In genomic region chr12:47714823-47715386, GRCh38 we compare ENCODE assay signal across 11 cellular contexts. TPM values are rescaled to one million over a fixed set of nuclear protein-coding genes. Genes with fewer than 3 reads are reported as not detected.
DNase-seq lines count a peak whose midpoint lies in the region; ATAC-seq and TF ChIP-seq lines count a peak whose summit lies in the region.
"Had no signal": no experiment of that assay in that cellular context is flagged by ENCODE, and none has a peak within 500 bp of the region (broad histone marks: within the 10 kb centered on the region; RNA-seq: fewer than 3 reads in every experiment).

No MANE protein-coding gene starts in this region.

- intact Hi-C loops in heart left ventricle (cut with DNase I) (loop anchor here (1.0 to 10.0 kb wide), 11 partner anchors 42 to 250 kb away; partner anchors contain the start of genes TMEM106C (in 2 of the 10) and RAPGEF3 (in 1 of the 10)), Right ventricle myocardium inferior (cut with DNase I) (loop anchor here (1.0 to 10.0 kb wide), 3 partner anchors 52 to 250 kb away; partner anchors contain the start of gene TMEM106C), right lobe of liver (cut with DNase I) (loop anchor here in 1 of 2 donors (10.0 kb wide), 1 partner anchor 50 kb away; no protein-coding TSS in a partner anchor), thyroid gland (cut with DNase I) (loop anchor here (2.0 to 10.0 kb wide), 2 partner anchors 124 to 440 kb away; partner anchors contain the start of gene ASB8)

- TF ChIP-seq CTCF in heart left ventricle (IDR thresholded peaks at IDR 0.05) (no peak), right lobe of liver (IDR thresholded peaks at IDR 0.05) (no peak), thyroid gland (IDR thresholded peaks at IDR 0.05) (no peak), GM23338 (conservative IDR thresholded peaks at IDR 0.05; ENCODE audit: low read depth in 2 of 2) (no peak)

- peaks cover 18% of the 10 kb centered on the region for H3K27me3 Mint-ChIP-seq in GM23338 (ENCODE audit: insufficient read depth, low read depth, poor library complexity)
- H3K27me3 Mint-ChIP-seq: activated naive CD8-positive, alpha-beta T cell had no signal

- no peaks in the 10 kb centered on the region for H3K9me3 Mint-ChIP-seq in GM23338

- H3K27ac ChIP-seq in heart left ventricle (peak overlapping the region in 10 of 12 donors; percentile 3 to 95 (median 70)), right lobe of liver (peak overlapping the region in 2 of 3 donors; percentile 45 to 50), thyroid gland (peak overlapping the region in 2 of 3 donors; percentile 29 to 46), GM23338 (ENCODE audit: low read depth) (no peak overlapping the region)
- H3K27ac ChIP-seq: colonic mucosa had no signal

- peaks cover 26% of the 10 kb centered on the region for H3K4me1 Mint-ChIP-seq in GM23338

- H3K36me3 Mint-ChIP-seq in GM23338 (ENCODE audit: low read depth): no peaks in the 10 kb centered on the region

- H3K4me3 Mint-ChIP-seq in GM23338: no peak overlapping the region
- H3K4me3 Mint-ChIP-seq: activated naive CD8-positive, alpha-beta T cell had no signal

- H2AFZ ChIP-seq in GM23338: no peak overlapping the region

- H3F3A ChIP-seq in GM23338 (replicated peaks; ENCODE audit: low read depth): 0 out of 2 replicates have a peak, but pooled peaks cover 3% of the 10 kb centered on the region

- ATAC-seq in heart left ventricle (no peak), Right ventricle myocardium inferior (no peak), HG03439 (IDR thresholded peaks at IDR 0.05; ENCODE audit: unreplicated experiment) (peak; percentile 7), right lobe of liver (peak in 2 of 4 donors; percentile 2 to 7), GM23338 (no peak)

- 22 to 31% (median 27%) methylated on average over 5 of the region's 5 CpGs for WGBS in heart left ventricle, 4 donors
- 33% methylated on average over 5 of the region's 5 CpGs for WGBS in right lobe of liver (ENCODE audit: insufficient coverage, low coverage, low lambda C conversion rate, missing lambda C conversion rate)
- WGBS in thyroid gland, 2 donors: 40 to 45% methylated on average over 5 of the region's 5 CpGs

- no peak overlapping the region for H3K4me2 ChIP-seq in GM23338

- no peak overlapping the region for H3K4me3 ChIP-seq in heart left ventricle
- no peak overlapping the region for H3K4me3 ChIP-seq in right lobe of liver
- H3K4me3 ChIP-seq in thyroid gland (replicated peaks in 1 of 3): no peak overlapping the region
- H3K4me3 ChIP-seq in GM23338: no peak overlapping the region
- H3K4me3 ChIP-seq: colonic mucosa had no signal

- H3K9me3 ChIP-seq in heart left ventricle: no peaks in the 10 kb centered on the region
- no peaks in the 10 kb centered on the region for H3K9me3 ChIP-seq in right lobe of liver
- H3K9me3 ChIP-seq in thyroid gland: no peaks in the 10 kb centered on the region
- H3K9me3 ChIP-seq: colonic mucosa had no signal

- H3K27me3 ChIP-seq in heart left ventricle (no peaks in the 10 kb centered on the region), right lobe of liver (no peaks in the 10 kb centered on the region), thyroid gland (no peaks in the 10 kb centered on the region), GM23338 (ENCODE audit: insufficient read depth) (no peaks in the 10 kb centered on the region; the same call in 1 of the 2 replicates)
- H3K27me3 ChIP-seq: colonic mucosa had no signal

- peaks cover 7 to 58% (median 44%) of the 10 kb centered on the region in 12 donors for H3K4me1 ChIP-seq in heart left ventricle
- peaks cover 0 to 23% (median 0%) of the 10 kb centered on the region in 4 donors for H3K4me1 ChIP-seq in right lobe of liver
- H3K4me1 ChIP-seq in thyroid gland: peaks cover 17 to 44% of the 10 kb centered on the region in 2 donors
- peaks cover 10% of the 10 kb centered on the region for H3K4me1 ChIP-seq in GM23338 (ENCODE audit: insufficient read depth)

- no peak overlapping the region for H3K27ac Mint-ChIP-seq in GM23338

- H4K20me1 ChIP-seq in GM23338 (replicated peaks; ENCODE audit: insufficient read depth): no peaks in the 10 kb centered on the region; the same call in 1 of the 2 replicates

- no peak for DNase-seq in heart left ventricle
- no peak for DNase-seq in Right ventricle myocardium inferior (ENCODE audit: missing footprints)
- DNase-seq in right lobe of liver: no peak
- DNase-seq in thyroid gland: no peak
- DNase-seq in GM23338 (ENCODE audit: low spot score): no peak
- no peak for DNase-seq in AG08395 (ENCODE audit: low spot score)
- no peak for DNase-seq in NCI-H2107 treated with DMSO at 0.1 percent for 48 hours (lab: John Stamatoyannopoulos, UW; ENCODE audit: unreplicated experiment)
- DNase-seq: DMS 273 treated with DMSO at 0.1 percent for 48 hours had no signal

- no peaks in the 10 kb centered on the region for H3K79me2 ChIP-seq in GM23338 (replicated peaks; ENCODE audit: insufficient read depth)

- peaks cover 0 to 4% (median 0%) of the 10 kb centered on the region in 9 donors for H3K36me3 ChIP-seq in heart left ventricle
- peaks cover 0 to 7% (median 0%) of the 10 kb centered on the region in 4 donors for H3K36me3 ChIP-seq in right lobe of liver
- H3K36me3 ChIP-seq in thyroid gland: no peaks in the 10 kb centered on the region
- H3K36me3 ChIP-seq in GM23338 (ENCODE audit: insufficient read depth): no peaks in the 10 kb centered on the region
- H3K36me3 ChIP-seq: colonic mucosa had no signal

- TF ChIP-seq POLR2A in heart left ventricle (IDR thresholded peaks at IDR 0.05) (no peak), right lobe of liver (IDR thresholded peaks at IDR 0.05) (no peak), thyroid gland (IDR thresholded peaks at IDR 0.05) (no peak)

- H3K9me2 ChIP-seq in GM23338 (ENCODE audit: insufficient read depth): no peaks in the 10 kb centered on the region

TF ChIP-seq in GM23338, 12 proteins besides CTCF, POLR2A, EP300 and RAD21 (continues in another document):
- no peak for TF ChIP-seq REST (IDR thresholded peaks at IDR 0.05; ENCODE audit: unreplicated experiment)
- TF ChIP-seq CREB1 (CRISPR knock-in tag; IDR thresholded peaks at IDR 0.05; ENCODE audit: low read depth): no peak
- no peak for TF ChIP-seq STAT1 (IDR thresholded peaks at IDR 0.05; ENCODE audit: unreplicated experiment)
- TF ChIP-seq EZH2phosphoT487 (IDR thresholded peaks at IDR 0.05; ENCODE audit: unreplicated experiment): no peak
- TF ChIP-seq NANOG (IDR thresholded peaks at IDR 0.05; ENCODE audit: borderline replicate concordance): no peak
- TF ChIP-seq POLR2AphosphoS5 (IDR thresholded peaks at IDR 0.05; ENCODE audit: low read depth): no peak
- no peak for TF ChIP-seq ZNF114 (CRISPR knock-in tag; IDR thresholded peaks at IDR 0.05)

RNA-seq across cellular contexts. Expression of gene RPAP3, which starts 9.1 kb away (rescaled TPM):
- total RNA-seq in heart left ventricle: 10 to 100 TPM; 11.1 to 25.2 (median 22.3) TPM
- 10 to 100 TPM in 1 of 2 donors, 1 to 10 TPM in 1; 7.2 to 15.5 TPM for polyA plus RNA-seq in heart left ventricle
- total RNA-seq in Right ventricle myocardium inferior: 24.4 TPM
- 10 to 100 TPM in 3 of 6 experiments, 1 to 10 TPM in 3; 6.9 to 13.2 (median 10.4) TPM for total RNA-seq in right lobe of liver
- total RNA-seq in thyroid gland: 10 to 100 TPM; 17.9 to 24.9 (median 21.4) TPM
- total RNA-seq in GM23338 (2014; rRNA removed; shearing (Covaris generic)): 29.0 and 31.4 TPM in 2 replicates
- 62.4 and 69.9 TPM in 2 replicates for polyA plus RNA-seq in GM23338 (2016; fragmentation: Nextera tagmentation; extraction: Ambion mirVana)

RNA-seq across cellular contexts. Expression of gene ENDOU, which starts 10.4 kb away (rescaled TPM):
- total RNA-seq in heart left ventricle: 1 to 10 TPM in 1 of 9 donors, under 1 TPM in 4, not detected in 4; 0.12 to 2.5 (median 0.27) TPM
- polyA plus RNA-seq in heart left ventricle: under 1 TPM; 0.08 to 0.42 TPM
- not detected for total RNA-seq in Right ventricle myocardium inferior
- total RNA-seq in right lobe of liver: not detected
- total RNA-seq in thyroid gland: 1 to 10 TPM in 3 of 4 donors, under 1 TPM in 1; 0.11 to 1.9 (median 1.2) TPM
- total RNA-seq in GM23338 (2014; rRNA removed; shearing (Covaris generic)): not detected in 2 replicates
- not detected in 2 replicates for polyA plus RNA-seq in GM23338 (2016; fragmentation: Nextera tagmentation; extraction: Ambion mirVana)
- total RNA-seq: colonic mucosa had no signal

RNA-seq across cellular contexts. Expression of gene RAPGEF3, which starts 43.8 kb away (rescaled TPM):
- total RNA-seq in heart left ventricle (10 to 100 TPM; 14.5 to 47.8 (median 23.9) TPM), Right ventricle myocardium inferior (37.3 TPM), right lobe of liver (1 to 10 TPM in 5 of 6 experiments, under 1 TPM in 1; 0.81 to 4.6 (median 2.6) TPM), thyroid gland (100 to 1,000 TPM in 2 of 4 donors, 10 to 100 TPM in 2; 87.3 to 178 (median 125) TPM)
- polyA plus RNA-seq in heart left ventricle (10 to 100 TPM; 18.6 to 62.1 TPM), GM23338 (2016; fragmentation: Nextera tagmentation; extraction: Ambion mirVana) (2.3 and 3.0 TPM in 2 replicates)
- 10.4 and 11.8 TPM in 2 replicates for total RNA-seq in GM23338 (2014; rRNA removed; shearing (Covaris generic))

RNA-seq across cellular contexts. Expression of gene SLC48A1, which starts 58.1 kb away (rescaled TPM):
- total RNA-seq in heart left ventricle (10 to 100 TPM; 17.6 to 68.2 (median 23.9) TPM), Right ventricle myocardium inferior (23.2 TPM), right lobe of liver (10 to 100 TPM; 12.4 to 20.4 (median 18.0) TPM), thyroid gland (100 to 1,000 TPM in 3 of 4 donors, 10 to 100 TPM in 1; 59.3 to 276 (median 187) TPM)
- polyA plus RNA-seq in heart left ventricle (10 to 100 TPM; 13.0 to 16.5 TPM), GM23338 (2016; fragmentation: Nextera tagmentation; extraction: Ambion mirVana) (5.8 TPM in 2 replicates)
- 9.0 and 16.8 TPM in 2 replicates for total RNA-seq in GM23338 (2014; rRNA removed; shearing (Covaris generic))
